Comparison of ENCODE assay signal across 17 cellular contexts in the genomic region with DNA sequence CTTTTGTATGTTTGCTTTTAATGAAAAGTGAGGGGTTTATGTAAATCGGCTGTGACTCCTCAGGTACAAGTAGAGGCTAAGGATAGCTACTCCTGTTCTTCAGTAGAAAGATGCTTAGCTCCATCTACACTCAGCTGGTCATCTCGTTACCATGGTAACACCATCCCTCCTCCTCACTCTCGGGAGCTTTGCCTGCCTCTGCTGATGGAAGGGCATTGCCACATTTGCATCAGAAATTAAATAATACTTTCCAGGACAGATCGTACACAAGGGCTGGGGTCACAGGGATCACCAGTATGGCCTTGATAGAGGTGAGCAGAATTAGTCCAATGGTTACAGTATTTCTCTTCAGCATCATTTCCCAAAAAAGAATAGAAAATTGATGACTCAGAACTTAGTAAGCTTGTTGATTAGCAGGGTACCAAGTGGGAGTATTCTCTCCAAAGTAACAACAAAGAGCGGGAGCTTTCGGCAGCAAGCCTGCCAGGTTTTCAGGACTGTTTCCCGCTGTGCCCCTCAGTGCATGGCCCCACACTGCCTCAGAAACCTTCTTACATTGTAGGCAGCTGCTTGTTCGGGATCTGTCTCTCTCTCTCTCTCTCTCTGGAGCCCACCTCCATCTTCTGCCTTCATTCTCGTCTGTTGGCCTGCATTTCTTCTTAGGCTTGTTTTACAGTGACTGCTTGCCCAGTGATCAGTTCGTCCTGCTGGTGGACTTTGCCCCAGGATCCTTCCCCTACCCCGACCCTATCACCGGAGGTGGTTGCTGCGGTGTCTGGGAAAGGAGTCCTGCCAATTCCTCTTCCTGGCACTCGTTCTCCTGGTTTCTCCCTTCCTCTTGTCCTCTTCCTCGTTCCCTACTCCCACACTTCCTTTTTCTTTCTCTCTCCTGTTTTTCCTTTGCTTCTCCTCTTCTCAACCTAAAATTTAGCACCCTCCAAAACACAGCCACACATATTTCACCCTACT.
DNase-seq lines count a peak whose midpoint lies in the region.
"Had no signal": no experiment of that assay in that cellular context is flagged by ENCODE, and none has a peak within 500 bp of the region (broad histone marks: within the 10 kb centered on the region; RNA-seq: fewer than 3 reads in every experiment).

No MANE protein-coding gene starts in this region.

- DNase-seq in EH (ENCODE audit: low read depth) (peak; percentile 7), NCI-H446 treated with DMSO at 0.1 percent for 48 hours (lab: John Stamatoyannopoulos, UW) (peak; percentile 12), midbrain (lab: John Stamatoyannopoulos, UW) (peak; percentile 4), germinal center (ENCODE audit: low spot score) (no peak), NCI-H510A treated with DMSO at 0.1 percent for 48 hours (lab: John Stamatoyannopoulos, UW) (no peak), NCI-H1048 (lab: John Stamatoyannopoulos, UW) (no peak)
- no peak for DNase-seq in activated naive CD4-positive, alpha-beta T cell (lab: John Stamatoyannopoulos, UW)
- DNase-seq: activated T-cell treated with anti-CD3 and anti-CD28 coated beads, Interleukin-2, amount 50 U/mL, for 72 hours; adrenal gland; foreskin melanocyte; HCEC 1CT; NCI-H187 treated with DMSO at 0.1 percent for 48 hours; NK-92 treated with Interleukin-12 subunit alpha and Interleukin-12 subunit beta, amount 100 ng/mL, for 24 hours; pancreas; SHP77; T1000 had no signal

- H3K27ac ChIP-seq in cingulate gyrus (ENCODE audit: low read depth, low read length): peak overlapping the region; percentile 63
- H3K27ac ChIP-seq: adrenal gland, pancreas had no signal

Comparison
In these comparisons a context has a peak if more than half of its experiments do, and no peak if none do; other contexts are left out.
1. DNase-seq: peak in EH (single experiment), NCI-H446 treated with DMSO at 0.1 percent for 48 hours (single experiment) and midbrain (single experiment); none in germinal center (single experiment), NCI-H510A treated with DMSO at 0.1 percent for 48 hours (single experiment), NCI-H1048 (single experiment) and activated naive CD4-positive, alpha-beta T cell (0 of 4).